9 cellular contexts compared by ENCODE assay signal in genomic region chr1:61253912-61254628, GRCh38.
DNase-seq lines count a peak whose midpoint lies in the region; ATAC-seq and TF ChIP-seq lines count a peak whose summit lies in the region.
"Had no signal": no experiment of that assay in that cellular context is flagged by ENCODE, and none has a peak within 500 bp of the region (broad histone marks: within the 10 kb centered on the region; RNA-seq: fewer than 3 reads in every experiment).

No MANE protein-coding gene starts in this region.

- H3K9me3 Mint-ChIP-seq in nephron, result no peaks in the 10 kb centered on the region
- H3K9me3 Mint-ChIP-seq: naive B cell had no signal

- peak; percentile 52 to 65 for DNase-seq in AML-193 (lab: John Stamatoyannopoulos, UW)
- no peak for DNase-seq in Peyer's patch
- DNase-seq in esophagus squamous epithelium (lab: John Stamatoyannopoulos, UW), result no peak
- DNase-seq in activated CD8-positive, alpha-beta memory T cell treated with anti-CD3 and anti-CD28 coated beads, Interleukin-2, amount 50 U/mL, for 4 hours, result no peak
- no peak for DNase-seq in SW480 (ENCODE audit: low spot score)
- DNase-seq: naive B cell had no signal

- H3K36me3 ChIP-seq in Peyer's patch (no peaks in the 10 kb centered on the region), esophagus squamous epithelium (no peaks in the 10 kb centered on the region)

- no peaks in the 10 kb centered on the region for H3K27me3 ChIP-seq in Peyer's patch
- no peaks in the 10 kb centered on the region for H3K27me3 ChIP-seq in esophagus squamous epithelium

- H3K36me3 Mint-ChIP-seq in nephron (ENCODE audit: low read depth), result no peaks in the 10 kb centered on the region
- H3K36me3 Mint-ChIP-seq: naive B cell had no signal

- no peaks in the 10 kb centered on the region for H3K27me3 Mint-ChIP-seq in nephron (ENCODE audit: low read depth)
- H3K27me3 Mint-ChIP-seq: naive B cell had no signal

- TF ChIP-seq CTCF in Peyer's patch (IDR thresholded peaks at IDR 0.05) (no peak), esophagus squamous epithelium (IDR thresholded peaks at IDR 0.05) (no peak), nephron (IDR thresholded peaks at IDR 0.05; ENCODE audit: unreplicated experiment in 3 of 3) (no peak)

- peaks cover 56% of the 10 kb centered on the region for H3K4me1 Mint-ChIP-seq in nephron

- H3K27ac Mint-ChIP-seq in nephron, result peak overlapping the region; percentile 93 to 95 (median 95)

- intact Hi-C loops in esophagus squamous epithelium (cut with DNase I), result no loop called here

- peak overlapping the region in 3 of 4 donors; percentile 20 to 71 (median 70) for H3K27ac ChIP-seq in Peyer's patch
- peak overlapping the region; percentile 57 to 84 (median 83) for H3K27ac ChIP-seq in esophagus squamous epithelium

- TF ChIP-seq POLR2A in Peyer's patch (IDR thresholded peaks at IDR 0.05), result no peak
- no peak for TF ChIP-seq POLR2A in esophagus squamous epithelium (IDR thresholded peaks at IDR 0.05)

- peaks cover 0 to 28% (median 0%) of the 10 kb centered on the region in 4 donors for H3K4me1 ChIP-seq in Peyer's patch
- H3K4me1 ChIP-seq in esophagus squamous epithelium, result peaks cover 15 to 46% (median 33%) of the 10 kb centered on the region in 3 donors

- H3K4me3 Mint-ChIP-seq in nephron, result peak overlapping the region in 2 of 3 experiments; percentile 62 to 64

- H3K9me3 ChIP-seq in Peyer's patch (no peaks in the 10 kb centered on the region), esophagus squamous epithelium (no peaks in the 10 kb centered on the region)

- ATAC-seq in HG03039 (IDR thresholded peaks at IDR 0.05; ENCODE audit: unreplicated experiment), result no peak
- no peak for ATAC-seq in GM18511 (IDR thresholded peaks at IDR 0.05; ENCODE audit: unreplicated experiment)

- H3K4me3 ChIP-seq in Peyer's patch (no peak overlapping the region), esophagus squamous epithelium (no peak overlapping the region)

- 63 to 82% methylated on average over 1 of the region's 1 CpG for WGBS in esophagus squamous epithelium, 2 donors

Comparison
In these comparisons a context has a peak if more than half of its experiments do, and no peak if none do; other contexts are left out.
1. DNase-seq: peak in AML-193 (2 of 2); none in Peyer's patch (0 of 3), esophagus squamous epithelium (single experiment), activated CD8-positive, alpha-beta memory T cell treated with anti-CD3 and anti-CD28 coated beads, Interleukin-2, amount 50 U/mL, for 4 hours (single experiment) and SW480 (single experiment).